25 cellular contexts compared by ENCODE assay signal in the genomic region with DNA sequence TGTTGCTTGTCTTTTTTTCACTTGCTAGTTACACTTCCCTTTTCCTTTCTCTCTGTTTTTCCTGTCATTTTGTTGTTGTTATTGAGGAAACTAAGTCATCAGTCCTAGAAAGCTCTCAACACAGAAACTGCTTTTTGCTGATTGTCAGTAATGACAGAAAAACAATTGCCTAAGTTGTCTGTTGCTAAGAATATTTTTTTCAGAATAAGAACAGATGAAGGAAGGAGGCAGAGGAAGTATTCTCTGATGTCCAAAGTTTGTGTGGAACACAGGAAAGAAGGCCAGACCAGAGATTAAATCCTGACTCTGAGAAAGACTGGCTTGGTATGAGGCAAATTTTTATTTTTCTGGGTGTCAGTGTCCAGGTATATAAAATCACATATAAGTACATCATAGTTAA.
"Had no signal": no experiment of that assay in that cellular context is flagged by ENCODE, and none has a peak within 500 bp of the region (broad histone marks: within the 10 kb centered on the region; RNA-seq: fewer than 3 reads in every experiment).

No MANE protein-coding gene starts in this region.

- ATAC-seq: effector memory CD8-positive, alpha-beta T cell; left lung; lower lobe of right lung; mucosa of descending colon; natural killer cell treated with Interleukin-12 subunit alpha and Interleukin-12 subunit beta and Interleukin-15 and Interleukin-18, amount 100 ng/mL, for 72 hours; stimulated activated memory B cell treated with anti-CD40 and anti-IgM and Interleukin-4, amounts not matched to agents 10 μg/mL and 1 μg/mL and 100 μg/mL, for 72 hours; stimulated activated naive CD8-positive, alpha-beta T cell treated with anti-CD3 and anti-CD28 coated beads, Interleukin-15, amount 100 ng/mL, for 72 hours; T-helper 17 cell had no signal

- DNase-seq: activated CD4-positive, alpha-beta memory T cell treated with anti-CD3 and anti-CD28 coated beads for 36 hours; activated CD4-positive, alpha-beta T cell treated with anti-CD3 and anti-CD28 coated beads, Interleukin-2, amount 10 ng/mL, durations not matched to agents 24 days and 14 days; activated CD4-positive, CD25-positive, alpha-beta regulatory T cell treated with anti-CD3 and anti-CD28 coated beads, Interleukin-2, amount 50 U/mL, for 72 hours; activated CD8-positive, alpha-beta memory T cell treated with anti-CD3 and anti-CD28 coated beads, Interleukin-2, amount 50 U/mL, for 4 hours; activated effector memory CD4-positive, alpha-beta T cell treated with anti-CD3 and anti-CD28 coated beads, Interleukin-2, amount 50 U/mL, for 16 hours; activated naive CD4-positive, alpha-beta T cell treated with anti-CD3 and anti-CD28 coated beads, Interleukin-2, amount 10 ng/mL, durations not matched to agents 7 days and 5 days; activated naive CD8-positive, alpha-beta T cell treated with anti-CD3 and anti-CD28 coated beads, Interleukin-2, amount 10 ng/mL, durations not matched to agents 7 days and 5 days; activated T-cell treated with anti-CD3 and anti-CD28 coated beads, Interleukin-2, amount 50 U/mL, for 1 hour; effector memory CD8-positive, alpha-beta T cell; esophagus squamous epithelium; foreskin melanocyte; kidney glomerular epithelial cell; left lung; lower lobe of right lung; mucosa of descending colon; sigmoid colon; small intestine; stimulated activated CD4-positive, alpha-beta T cell treated with anti-CD3 and anti-CD28 coated beads, Interleukin-4, amount 100 ng/mL, for 24 hours; stimulated activated naive CD8-positive, alpha-beta T cell treated with anti-CD3 and anti-CD28 coated beads, Interleukin-15, amount 100 ng/mL, for 72 hours; substantia nigra; T-helper 17 cell; T1000; uterus had no signal
